Comparison of ENCODE assay signal across 8 cellular contexts in the genomic region with DNA sequence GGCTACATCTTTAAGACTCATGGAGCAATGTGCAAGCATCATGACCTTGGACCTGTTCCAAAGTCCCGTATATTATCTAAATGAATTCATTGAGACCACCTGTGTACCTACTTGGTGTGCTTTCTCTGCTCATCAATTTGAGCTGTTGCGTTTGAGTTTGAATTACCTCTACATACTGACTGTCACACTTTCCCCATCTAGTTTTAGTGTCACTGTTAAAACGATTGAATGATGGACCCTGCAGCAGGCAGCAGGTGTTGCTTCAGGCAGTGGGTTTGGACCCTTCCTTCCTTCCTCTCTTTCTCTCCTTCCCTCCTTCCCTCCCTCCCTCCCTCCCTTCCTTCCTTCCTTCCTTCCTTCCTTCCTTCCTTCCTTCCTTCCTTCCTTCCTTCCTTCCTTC.
"Had no signal": no experiment of that assay in that cellular context is flagged by ENCODE, and none has a peak within 500 bp of the region (broad histone marks: within the 10 kb centered on the region; RNA-seq: fewer than 3 reads in every experiment).

No MANE protein-coding gene starts in this region.

- DNase-seq: IMR-90, KBM-7, KG1 had no signal

- FAIRE-seq: HepG2, HTR-8/SVneo had no signal

- H3K4me2 ChIP-seq: KMS-11 had no signal

- ATAC-seq: HepG2 had no signal

- H3K9ac ChIP-seq: KMS-11 had no signal

- H3K27ac ChIP-seq: HL-60, KMS-11 had no signal

- H3K4me3 Mint-ChIP-seq: IgD-negative memory B cell had no signal
